20 cellular contexts compared by ENCODE assay signal in the genomic region with DNA sequence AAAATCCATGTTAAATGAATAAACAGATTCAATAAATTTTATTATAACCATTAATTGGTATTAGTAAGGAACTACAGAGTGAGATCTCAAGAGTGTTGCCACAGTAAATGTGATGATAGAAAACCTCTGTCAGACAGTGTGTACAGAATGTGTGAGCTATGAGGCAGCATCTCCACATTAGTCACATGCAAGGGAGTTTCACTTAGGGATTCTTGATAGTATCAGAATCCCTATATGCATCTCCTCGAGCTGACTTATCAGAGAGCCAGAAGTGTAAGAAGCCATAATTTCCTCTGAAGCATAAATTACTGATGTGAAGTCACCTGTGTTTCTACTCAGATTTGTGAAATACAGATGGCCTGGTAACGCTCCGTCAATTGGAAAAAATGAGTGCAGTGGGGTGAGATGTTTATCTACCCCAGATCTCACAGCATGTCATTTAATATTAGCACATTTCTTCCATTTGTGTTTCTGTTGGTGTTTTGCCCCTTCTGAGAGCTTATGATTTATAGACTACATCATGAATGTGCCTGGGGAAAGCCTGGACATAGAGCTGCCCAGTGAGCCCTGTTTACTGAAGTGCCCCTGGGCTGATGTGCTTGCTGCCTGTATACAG.
"Had no signal": no experiment of that assay in that cellular context is flagged by ENCODE, and none has a peak within 500 bp of the region (broad histone marks: within the 10 kb centered on the region; RNA-seq: fewer than 3 reads in every experiment).

No MANE protein-coding gene starts in this region.

- H3K36me3 ChIP-seq: esophagus muscularis mucosa, gastroesophageal sphincter, heart left ventricle, neutrophil, ovary, prostate gland, right atrium auricular region, spleen, upper lobe of right lung had no signal

- DNase-seq: activated CD4-positive, alpha-beta memory T cell treated with anti-CD3 and anti-CD28 coated beads for 36 hours; central memory CD4-positive, alpha-beta T cell; dermis blood vessel endothelial cell; effector memory CD4-positive, alpha-beta T cell; heart left ventricle; ovary; spleen; stimulated activated CD4-positive, alpha-beta T cell treated with anti-CD3 and anti-CD28 coated beads, Interleukin-4, amount 100 ng/mL, for 1 hour; stimulated activated naive CD4-positive, alpha-beta T cell; upper lobe of right lung had no signal

- H3K27ac ChIP-seq: esophagus muscularis mucosa, gastroesophageal sphincter, heart left ventricle, neutrophil, ovary, prostate gland, right atrium auricular region, spleen, upper lobe of right lung, VCaP had no signal

- H3K9me3 Mint-ChIP-seq: activated T-helper 1 cell treated with anti-CD3 and anti-CD28 coated beads, Interleukin-12 subunit alpha, Interleukin-12 subunit beta, Interleukin-2, Interleukin-4 antibody, amounts not matched to agents 30 ng/mL and 10 ng/mL and 1 ng/mL, durations not matched to agents 14 hours and 24 hours and 36 hours; memory B cell had no signal

- H3K4me1 Mint-ChIP-seq: memory B cell had no signal

- ATAC-seq: activated naive CD4-positive, alpha-beta T cell treated with anti-CD3 and anti-CD28 coated beads, Interleukin-2, amount 50 U/mL, for 72 hours; gastroesophageal sphincter; heart left ventricle; natural killer cell treated with Interleukin-12 subunit alpha and Interleukin-12 subunit beta and Interleukin-15 and Interleukin-18, amount 100 ng/mL, for 72 hours; upper lobe of right lung had no signal

- H3K4me3 Mint-ChIP-seq: activated CD4-positive, alpha-beta memory T cell treated with anti-CD3 and anti-CD28 coated beads for 36 hours; activated T-helper 1 cell treated with anti-CD3 and anti-CD28 coated beads, Interleukin-12 subunit alpha, Interleukin-12 subunit beta, Interleukin-2, Interleukin-4 antibody, amounts not matched to agents 30 ng/mL and 10 ng/mL and 1 ng/mL, durations not matched to agents 14 hours and 24 hours and 36 hours; memory B cell; natural killer cell treated with Interleukin-12 subunit alpha and Interleukin-12 subunit beta and Interleukin-15 and Interleukin-18, amount 100 ng/mL, for 72 hours had no signal

- H3K4me3 ChIP-seq: esophagus muscularis mucosa, gastroesophageal sphincter, heart left ventricle, ovary, prostate gland, right atrium auricular region, spleen, upper lobe of right lung had no signal

- H3K4me1 ChIP-seq: esophagus muscularis mucosa, gastroesophageal sphincter, heart left ventricle, prostate gland, right atrium auricular region, spleen, upper lobe of right lung had no signal

- H3K27ac Mint-ChIP-seq: activated CD4-positive, alpha-beta memory T cell treated with anti-CD3 and anti-CD28 coated beads for 36 hours; activated naive CD4-positive, alpha-beta T cell treated with anti-CD3 and anti-CD28 coated beads, Interleukin-2, amount 50 U/mL, for 72 hours; activated T-helper 1 cell treated with anti-CD3 and anti-CD28 coated beads, Interleukin-12 subunit alpha, Interleukin-12 subunit beta, Interleukin-2, Interleukin-4 antibody, amounts not matched to agents 30 ng/mL and 10 ng/mL and 1 ng/mL, durations not matched to agents 14 hours and 24 hours and 36 hours; memory B cell; natural killer cell treated with Interleukin-12 subunit alpha and Interleukin-12 subunit beta and Interleukin-15 and Interleukin-18, amount 100 ng/mL, for 72 hours had no signal

- H3K9me3 ChIP-seq: esophagus muscularis mucosa, gastroesophageal sphincter, heart left ventricle, neutrophil, ovary, prostate gland, right atrium auricular region, upper lobe of right lung had no signal

- H3K36me3 Mint-ChIP-seq: activated CD4-positive, alpha-beta memory T cell treated with anti-CD3 and anti-CD28 coated beads for 36 hours; memory B cell; natural killer cell treated with Interleukin-12 subunit alpha and Interleukin-12 subunit beta and Interleukin-15 and Interleukin-18, amount 100 ng/mL, for 72 hours had no signal

- H3K27me3 ChIP-seq: esophagus muscularis mucosa, gastroesophageal sphincter, heart left ventricle, ovary, right atrium auricular region, spleen, upper lobe of right lung had no signal
